8 cellular contexts compared by ENCODE assay signal in genomic region chr18:59140287-59140885, GRCh38. TPM values are rescaled to one million over a fixed set of nuclear protein-coding genes. Genes with fewer than 3 reads are reported as not detected.
DNase-seq lines count a peak whose midpoint lies in the region; ATAC-seq, FAIRE-seq and TF ChIP-seq lines count a peak whose summit lies in the region.

No MANE protein-coding gene starts in this region.

- no peak overlapping the region for H2BK15ac ChIP-seq in H9 (ENCODE audit: low read depth, low read length)

- H4K5ac ChIP-seq in H9 (ENCODE audit: insufficient read length, low read depth, low read length): no peak overlapping the region

- no peak overlapping the region for H3K14ac ChIP-seq in H9 (ENCODE audit: insufficient read depth, low read length)

- H3K36me3 Mint-ChIP-seq in H9 (ENCODE audit: insufficient read depth in 1 of 3, low read depth in 3 of 3): no peaks in the 10 kb centered on the region

- H3K27ac Mint-ChIP-seq in H9: peak overlapping the region in 1 of 3 experiments; percentile 62; a peak in 1 of 7 replicates

- H3T11ph ChIP-seq in H9 (ENCODE audit: low read length): no peak overlapping the region

- H3K36me3 ChIP-seq in NT2/D1 (ENCODE audit: insufficient read depth, insufficient read length, low read length) (no peaks in the 10 kb centered on the region), colonic mucosa (no peaks in the 10 kb centered on the region)

- H3K27me3 Mint-ChIP-seq in H9 (ENCODE audit: low read depth): peaks cover 6% of the 10 kb centered on the region

- H2AK5ac ChIP-seq in H9 (ENCODE audit: insufficient read length, low read length): no peak overlapping the region

- no peaks in the 10 kb centered on the region for H3K27me3 ChIP-seq in H9 (ENCODE audit: insufficient read depth, low read length)
- no peaks in the 10 kb centered on the region for H3K27me3 ChIP-seq in NT2/D1 (ENCODE audit: insufficient read depth, insufficient read length)
- H3K27me3 ChIP-seq in colonic mucosa: no peaks in the 10 kb centered on the region

- no peak overlapping the region for H2AFZ ChIP-seq in H9 (ENCODE audit: low read length)

- H3K18ac ChIP-seq in H9 (ENCODE audit: insufficient read length, low read depth, low read length): no peak overlapping the region

- H2BK12ac ChIP-seq in H9 (ENCODE audit: insufficient read length, low read depth, low read length): no peak overlapping the region

- no peaks in the 10 kb centered on the region for H3K9me3 Mint-ChIP-seq in H9

- no peak overlapping the region for H4K8ac ChIP-seq in H9 (replicated peaks; ENCODE audit: insufficient read length, low read depth, low read length)

- H3K4me2 ChIP-seq in H9 (ENCODE audit: insufficient read depth, insufficient read length, low read length): peak overlapping the region; percentile 86

- H3K4me3 ChIP-seq in NT2/D1 (ENCODE audit: insufficient read length, low read depth) (peak overlapping the region; percentile 82), colonic mucosa (peak overlapping the region; percentile 93)

- H3K23ac ChIP-seq in H9 (ENCODE audit: insufficient read length, low read depth, low read length): no peak overlapping the region

- no peak overlapping the region for H3K56ac ChIP-seq in H9 (ENCODE audit: insufficient read length, low read depth, low read length)

- no peak overlapping the region for H4K91ac ChIP-seq in H9 (ENCODE audit: insufficient read length, low read depth, low read length)

- H3K23me2 ChIP-seq in H9 (ENCODE audit: insufficient read length, low read depth, low read length, poor library complexity, severe bottlenecking): peaks cover 8% of the 10 kb centered on the region

- no peak overlapping the region for H2BK5ac ChIP-seq in H9 (ENCODE audit: insufficient read length, low read length)

- no peaks in the 10 kb centered on the region for H3K79me1 ChIP-seq in H9 (ENCODE audit: insufficient read depth, low read depth, low read length, poor library complexity, severe bottlenecking)

- H3K9ac ChIP-seq in H9 (ENCODE audit: extremely low read depth, insufficient read length, low read length) (peak overlapping the region; percentile 23), NT2/D1 (ENCODE audit: insufficient read length, low read depth) (peak overlapping the region; percentile 52), colonic mucosa (ENCODE audit: low read depth in 2 of 2, low read length in 2 of 2) (peak overlapping the region; percentile 60 to 77)

- H3K4me1 ChIP-seq in H9 (ENCODE audit: insufficient read depth, low read length) (no peaks in the 10 kb centered on the region; the same call in 1 of the 2 replicates), NT2/D1 (ENCODE audit: insufficient read depth, insufficient read length) (no peaks in the 10 kb centered on the region), colonic mucosa (no peaks in the 10 kb centered on the region)

- FAIRE-seq in D721Med (lab: Jason Lieb, UNC): peak; percentile 78

- H2BK120ac ChIP-seq in H9 (ENCODE audit: low read depth, low read length, poor library complexity, severe bottlenecking): no peak overlapping the region

- no peak overlapping the region for H3K27ac ChIP-seq in H9 (ENCODE audit: insufficient read length, low read depth, low read length)
- H3K27ac ChIP-seq in colonic mucosa: no peak overlapping the region

- no peak for DNase-seq in D721Med (ENCODE audit: insufficient read length, low spot score)
- peak; percentile 55 for DNase-seq in H9
- peak; percentile 9 for DNase-seq in NT2/D1 (ENCODE audit: low read depth, low spot score)
- peak; percentile 30 for DNase-seq in colonic mucosa
- peak; percentile 82 for DNase-seq in left kidney (ENCODE audit: low read depth, low spot score)
- peak; percentile 22 for DNase-seq in stromal cell of bone marrow (ENCODE audit: low read depth)
- no peak for DNase-seq in cortex of kidney (lab: John Stamatoyannopoulos, UW)

- WGBS in H9 (ENCODE audit: extremely low coverage, insufficient read length, low lambda C conversion rate): no CpG with 5 or more reads among the region's 16 CpGs

- peak overlapping the region; percentile 94 to 97 for H3K4me3 Mint-ChIP-seq in H9

- ATAC-seq in HG03108 (IDR thresholded peaks at IDR 0.05; ENCODE audit: unreplicated experiment): no peak

- H3K4ac ChIP-seq in H9 (ENCODE audit: low read depth, low read length): no peak overlapping the region

- TF ChIP-seq CTCF in D721Med (IDR thresholded peaks at IDR 0.05; ENCODE audit: insufficient read depth, missing control alignments) (no peak), H9 (conservative IDR thresholded peaks at IDR 0.05) (no peak; the same call in 2 of the 3 replicates), colonic mucosa (IDR thresholded peaks at IDR 0.05) (no peak)

- no peaks in the 10 kb centered on the region for H4K20me1 ChIP-seq in H9 (ENCODE audit: control insufficient read depth, insufficient read depth, insufficient read length)

- H3K9me3 ChIP-seq in H9 (ENCODE audit: control insufficient read depth, low read depth, low read length): no peaks in the 10 kb centered on the region
- H3K9me3 ChIP-seq in NT2/D1 (ENCODE audit: insufficient read depth, low read length): no peaks in the 10 kb centered on the region
- no peaks in the 10 kb centered on the region for H3K9me3 ChIP-seq in colonic mucosa

- intact Hi-C loops in colonic mucosa (cut with DNase I): no loop called here

- peaks cover 14 to 18% of the 10 kb centered on the region in 2 experiments for H3K4me1 Mint-ChIP-seq in H9

- H3K79me2 ChIP-seq in H9 (ENCODE audit: insufficient read depth, low read length): peaks cover 7% of the 10 kb centered on the region; the same call in 1 of the 2 replicates

- H2BK20ac ChIP-seq in H9 (ENCODE audit: low read depth, low read length, poor library complexity, severe bottlenecking): no peak overlapping the region

RNA-seq across cellular contexts. Expression of gene SEC11C, which starts 0.7 kb away (rescaled TPM):
- total RNA-seq in H9 (2021) (35.5 and 38.0 TPM in 2 replicates), colonic mucosa (10 to 100 TPM; 50.8 to 88.2 TPM)

Comparison
In these comparisons a context has a peak if more than half of its experiments do, and no peak if none do; other contexts are left out.
1. DNase-seq: peak in H9 (single experiment), NT2/D1 (single experiment), colonic mucosa (single experiment), left kidney (single experiment) and stromal cell of bone marrow (single experiment); none in D721Med (single experiment) and cortex of kidney (single experiment).
2. Peak in every context shown above with its lines, with median percentiles within 50 percentile points of each other: H3K9ac ChIP-seq.